ENCODE assay signal across 12 cellular contexts in genomic region chr3:42732829-42733459, GRCh38. TPM values are rescaled to one million over a fixed set of nuclear protein-coding genes. Genes with fewer than 3 reads are reported as not detected.
A peak's percentile ranks its signal among the peaks of the same experiment; 100 is the strongest.
DNase-seq lines count a peak whose midpoint lies in the region; ATAC-seq and TF ChIP-seq lines count a peak whose summit lies in the region.
"Had no signal": no experiment of that assay in that cellular context is flagged by ENCODE, and none has a peak within 500 bp of the region (broad histone marks: within the 10 kb centered on the region; RNA-seq: fewer than 3 reads in every experiment).

No MANE protein-coding gene starts in this region.

- H3K9me3 ChIP-seq in SK-N-SH: no peaks in the 10 kb centered on the region
- H3K9me3 ChIP-seq: body of pancreas, thoracic aorta had no signal

- no peaks in the 10 kb centered on the region for H4K20me1 ChIP-seq in SK-N-SH (ENCODE audit: insufficient read depth)

- no peak overlapping the region for H2AFZ ChIP-seq in SK-N-SH (ENCODE audit: low read depth)

- POLR2A ChIA-PET in SK-N-SH (lab: Yijun Ruan, JAX): no interaction called here

- ATAC-seq in SK-N-SH treated with all-trans-retinoic acid at 6 μM for 48 hours (peak; percentile 52; the same call in 2 of the 3 replicates), HG03457 (IDR thresholded peaks at IDR 0.05; ENCODE audit: unreplicated experiment) (no peak)

- WGBS in SK-N-SH (ENCODE audit: low lambda C conversion rate): 56% methylated on average over 8 of the region's 9 CpGs

- H3K9ac ChIP-seq in SK-N-SH: no peak overlapping the region

- H3K4me2 ChIP-seq in SK-N-SH: no peak overlapping the region

- no peak for TF ChIP-seq CTCF in SK-N-SH (IDR thresholded peaks at IDR 0.05)

- H3K27me3 ChIP-seq in SK-N-SH (ENCODE audit: insufficient read depth): no peaks in the 10 kb centered on the region; the same call in 1 of the 2 replicates
- H3K27me3 ChIP-seq: body of pancreas had no signal

- H3K27ac ChIP-seq in SK-N-SH (ENCODE audit: low read depth in 2 of 2, low read length in 1 of 2) (no peak overlapping the region), angular gyrus (ENCODE audit: low read depth, low read length) (peak overlapping the region; percentile 100), substantia nigra (ENCODE audit: low read depth, low read length, poor library complexity, severe bottlenecking) (peak overlapping the region; percentile 100)
- H3K27ac ChIP-seq: thoracic aorta had no signal

- no peaks in the 10 kb centered on the region for H3K36me3 ChIP-seq in SK-N-SH (replicated peaks in 1 of 2; ENCODE audit: control insufficient read depth in 1 of 2, insufficient read depth in 2 of 2, low read length in 1 of 2)
- H3K36me3 ChIP-seq: thoracic aorta had no signal

- no peaks in the 10 kb centered on the region for H3K79me2 ChIP-seq in SK-N-SH (ENCODE audit: insufficient read depth)

- DNase-seq in SK-N-SH (no peak), islet precursor cell (peak; percentile 81), substantia nigra (lab: John Stamatoyannopoulos, UW) (peak in 5 of 49 donors; percentile 25 to 71 (median 64)), DMS153 (lab: John Stamatoyannopoulos, UW) (no peak)
- no peak for DNase-seq in activated naive CD4-positive, alpha-beta T cell treated with Interleukin-2 at 50 U/mL for 16 hours
- DNase-seq: activated CD4-positive, CD25-positive, alpha-beta regulatory T cell; Karpas-422 had no signal

- TF ChIP-seq EP300 in SK-N-SH (IDR thresholded peaks at IDR 0.05; ENCODE audit: borderline replicate concordance in 1 of 2, low read depth in 1 of 2, low read length in 1 of 2): no peak

- H3K4me1 ChIP-seq in SK-N-SH (ENCODE audit: control insufficient read depth in 1 of 2, insufficient read depth in 2 of 2, low read depth in 1 of 2, low read length in 1 of 2): peaks cover 0 to 12% of the 10 kb centered on the region in 2 experiments; a peak in 1 of 4 replicates

- H3K4me3 ChIP-seq in SK-N-SH (ENCODE audit: low read depth in 2 of 2, low read length in 1 of 2): no peak overlapping the region
- H3K4me3 ChIP-seq: body of pancreas, thoracic aorta had no signal

- no peaks in the 10 kb centered on the region for H3F3A ChIP-seq in SK-N-SH (replicated peaks; ENCODE audit: insufficient read depth)

- TF ChIP-seq RAD21 in SK-N-SH (IDR thresholded peaks at IDR 0.05; ENCODE audit: low read length): no peak

- CTCF ChIA-PET in SK-N-SH (lab: Yijun Ruan, JAX): interaction anchor here (0.9 to 3.3 kb wide), 2 partner anchors 12 to 15 kb away, joined by 3 to 16 read pairs; no protein-coding TSS in a partner anchor

- H3K9me2 ChIP-seq in SK-N-SH: no peaks in the 10 kb centered on the region

TF ChIP-seq in SK-N-SH treated with all-trans-retinoic acid at 6 μM for 48 hours, 23 proteins besides CTCF, POLR2A, EP300 and RAD21:
- TF ChIP-seq POU6F1 (CRISPR knock-in tag; IDR thresholded peaks at IDR 0.05; ENCODE audit: borderline replicate concordance, low read depth): no peak
- TF ChIP-seq ZNF565 (CRISPR knock-in tag; conservative IDR thresholded peaks at IDR 0.05; ENCODE audit: low read depth): no peak
- no peak for TF ChIP-seq TSHZ2 (CRISPR knock-in tag; IDR thresholded peaks at IDR 0.05)

TF ChIP-seq in SK-N-SH, 30 proteins besides CTCF, POLR2A, EP300 and RAD21:
- no peak for TF ChIP-seq MAX (IDR thresholded peaks at IDR 0.05; ENCODE audit: low read depth)
- no peak for TF ChIP-seq RCOR1 (IDR thresholded peaks at IDR 0.05; ENCODE audit: low read length)
- TF ChIP-seq GATA2 (CRISPR knock-in tag; IDR thresholded peaks at IDR 0.05): no peak
- no peak for TF ChIP-seq CHD2 (IDR thresholded peaks at IDR 0.05; ENCODE audit: low read length, partially characterized antibody)
- TF ChIP-seq GABPA (IDR thresholded peaks at IDR 0.05; ENCODE audit: low read depth): no peak
- no peak for TF ChIP-seq IRF3 (IDR thresholded peaks at IDR 0.05; ENCODE audit: low read depth, low read length)
- TF ChIP-seq TEAD4 (IDR thresholded peaks at IDR 0.05; ENCODE audit: borderline replicate concordance, insufficient read depth): no peak
- no peak for TF ChIP-seq NRF1 (IDR thresholded peaks at IDR 0.05; ENCODE audit: low read depth, low read length)
- TF ChIP-seq USF2 (IDR thresholded peaks at IDR 0.05; ENCODE audit: borderline replicate concordance, low read depth, low read length): no peak
- no peak for TF ChIP-seq TCF12 (IDR thresholded peaks at IDR 0.05)
- no peak for TF ChIP-seq YY1 (IDR thresholded peaks at IDR 0.05; ENCODE audit: low read depth)
TF ChIP-seq in SK-N-SH: peak in this region for 0.

RNA-seq across cellular contexts. Expression of gene HHATL, which starts 30.3 kb away (rescaled TPM):
- not detected in 2 replicates for polyA plus RNA-seq in SK-N-SH (2012; rRNA removed)
- polyA plus RNA-seq in SK-N-SH (2012; cell fraction: cytosol; rRNA removed): not detected in 2 replicates
- polyA plus RNA-seq in SK-N-SH (2012; cell fraction: nucleus; rRNA removed): 0.09 TPM in 1 of 2 replicates, not detected in the other

RNA-seq across cellular contexts. Expression of gene CCDC13, which starts 40.1 kb away (rescaled TPM):
- polyA plus RNA-seq in SK-N-SH (2012; rRNA removed): 0.66 and 1.3 TPM in 2 replicates
- 0.37 and 0.82 TPM in 2 replicates for polyA plus RNA-seq in SK-N-SH (2012; cell fraction: cytosol; rRNA removed)
- polyA plus RNA-seq in SK-N-SH (2012; cell fraction: nucleus; rRNA removed): 2.9 and 3.2 TPM in 2 replicates

RNA-seq across cellular contexts. Expression of gene KLHL40, which starts 47.6 kb away (rescaled TPM):
- polyA plus RNA-seq in SK-N-SH (2012; rRNA removed): not detected in 2 replicates
- polyA plus RNA-seq in SK-N-SH (2012; cell fraction: cytosol; rRNA removed): not detected in 2 replicates
- not detected in 2 replicates for polyA plus RNA-seq in SK-N-SH (2012; cell fraction: nucleus; rRNA removed)

Comparison
In these comparisons a context has a peak if more than half of its experiments do, and no peak if none do; other contexts are left out.
1. H3K27ac ChIP-seq: peak in angular gyrus (single experiment) and substantia nigra (single experiment); none in SK-N-SH (0 of 2).